Comparison of ENCODE assay signal across 2 cellular contexts in genomic region chr7:80401708-80402107, GRCh38.
TF ChIP-seq lines count a peak whose summit lies in the region.

No MANE protein-coding gene starts in this region.

TF ChIP-seq in SK-N-SH, 30 proteins besides CTCF, POLR2A, EP300 and RAD21 (continued from another document):
- TF ChIP-seq, protein P1, sequence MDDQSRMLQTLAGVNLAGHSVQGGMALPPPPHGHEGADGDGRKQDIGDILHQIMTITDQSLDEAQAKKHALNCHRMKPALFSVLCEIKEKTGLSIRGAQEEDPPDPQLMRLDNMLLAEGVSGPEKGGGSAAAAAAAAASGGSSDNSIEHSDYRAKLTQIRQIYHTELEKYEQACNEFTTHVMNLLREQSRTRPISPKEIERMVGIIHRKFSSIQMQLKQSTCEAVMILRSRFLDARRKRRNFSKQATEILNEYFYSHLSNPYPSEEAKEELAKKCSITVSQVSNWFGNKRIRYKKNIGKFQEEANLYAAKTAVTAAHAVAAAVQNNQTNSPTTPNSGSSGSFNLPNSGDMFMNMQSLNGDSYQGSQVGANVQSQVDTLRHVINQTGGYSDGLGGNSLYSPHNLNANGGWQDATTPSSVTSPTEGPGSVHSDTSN (IDR thresholded peaks at IDR 0.05), result no peak
- TF ChIP-seq SMC3 (IDR thresholded peaks at IDR 0.05; ENCODE audit: low read depth, low read length), result no peak

TF ChIP-seq in SK-N-SH treated with all-trans-retinoic acid at 6 μM for 48 hours, 23 proteins besides CTCF, POLR2A, EP300 and RAD21 (continued from another document):
- TF ChIP-seq, protein P2, sequence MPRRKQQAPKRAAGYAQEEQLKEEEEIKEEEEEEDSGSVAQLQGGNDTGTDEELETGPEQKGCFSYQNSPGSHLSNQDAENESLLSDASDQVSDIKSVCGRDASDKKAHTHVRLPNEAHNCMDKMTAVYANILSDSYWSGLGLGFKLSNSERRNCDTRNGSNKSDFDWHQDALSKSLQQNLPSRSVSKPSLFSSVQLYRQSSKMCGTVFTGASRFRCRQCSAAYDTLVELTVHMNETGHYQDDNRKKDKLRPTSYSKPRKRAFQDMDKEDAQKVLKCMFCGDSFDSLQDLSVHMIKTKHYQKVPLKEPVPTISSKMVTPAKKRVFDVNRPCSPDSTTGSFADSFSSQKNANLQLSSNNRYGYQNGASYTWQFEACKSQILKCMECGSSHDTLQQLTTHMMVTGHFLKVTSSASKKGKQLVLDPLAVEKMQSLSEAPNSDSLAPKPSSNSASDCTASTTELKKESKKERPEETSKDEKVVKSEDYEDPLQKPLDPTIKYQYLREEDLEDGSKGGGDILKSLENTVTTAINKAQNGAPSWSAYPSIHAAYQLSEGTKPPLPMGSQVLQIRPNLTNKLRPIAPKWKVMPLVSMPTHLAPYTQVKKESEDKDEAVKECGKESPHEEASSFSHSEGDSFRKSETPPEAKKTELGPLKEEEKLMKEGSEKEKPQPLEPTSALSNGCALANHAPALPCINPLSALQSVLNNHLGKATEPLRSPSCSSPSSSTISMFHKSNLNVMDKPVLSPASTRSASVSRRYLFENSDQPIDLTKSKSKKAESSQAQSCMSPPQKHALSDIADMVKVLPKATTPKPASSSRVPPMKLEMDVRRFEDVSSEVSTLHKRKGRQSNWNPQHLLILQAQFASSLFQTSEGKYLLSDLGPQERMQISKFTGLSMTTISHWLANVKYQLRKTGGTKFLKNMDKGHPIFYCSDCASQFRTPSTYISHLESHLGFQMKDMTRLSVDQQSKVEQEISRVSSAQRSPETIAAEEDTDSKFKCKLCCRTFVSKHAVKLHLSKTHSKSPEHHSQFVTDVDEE (CRISPR knock-in tag; IDR thresholded peaks at IDR 0.05), result no peak
- TF ChIP-seq, protein P3, sequence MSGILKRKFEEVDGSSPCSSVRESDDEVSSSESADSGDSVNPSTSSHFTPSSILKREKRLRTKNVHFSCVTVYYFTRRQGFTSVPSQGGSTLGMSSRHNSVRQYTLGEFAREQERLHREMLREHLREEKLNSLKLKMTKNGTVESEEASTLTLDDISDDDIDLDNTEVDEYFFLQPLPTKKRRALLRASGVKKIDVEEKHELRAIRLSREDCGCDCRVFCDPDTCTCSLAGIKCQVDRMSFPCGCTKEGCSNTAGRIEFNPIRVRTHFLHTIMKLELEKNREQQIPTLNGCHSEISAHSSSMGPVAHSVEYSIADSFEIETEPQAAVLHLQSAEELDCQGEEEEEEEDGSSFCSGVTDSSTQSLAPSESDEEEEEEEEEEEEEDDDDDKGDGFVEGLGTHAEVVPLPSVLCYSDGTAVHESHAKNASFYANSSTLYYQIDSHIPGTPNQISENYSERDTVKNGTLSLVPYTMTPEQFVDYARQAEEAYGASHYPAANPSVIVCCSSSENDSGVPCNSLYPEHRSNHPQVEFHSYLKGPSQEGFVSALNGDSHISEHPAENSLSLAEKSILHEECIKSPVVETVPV (CRISPR knock-in tag; IDR thresholded peaks at IDR 0.05), result no peak
- TF ChIP-seq TOX (CRISPR knock-in tag; IDR thresholded peaks at IDR 0.05; ENCODE audit: borderline replicate concordance) (no peak), OSR1 (CRISPR knock-in tag; IDR thresholded peaks at IDR 0.05) (no peak), ZNF565 (CRISPR knock-in tag; conservative IDR thresholded peaks at IDR 0.05; ENCODE audit: low read depth) (no peak), ESRRG (CRISPR knock-in tag; IDR thresholded peaks at IDR 0.05) (no peak), ZC3H10 (CRISPR knock-in tag; IDR thresholded peaks at IDR 0.05) (no peak), ZFP3 (CRISPR knock-in tag; IDR thresholded peaks at IDR 0.05) (no peak), GLIS3 (CRISPR knock-in tag; IDR thresholded peaks at IDR 0.05) (no peak), CREB5 (CRISPR knock-in tag; IDR thresholded peaks at IDR 0.05; ENCODE audit: low read depth) (no peak), ZNF8 (CRISPR knock-in tag; IDR thresholded peaks at IDR 0.05) (no peak), ZNF70 (CRISPR knock-in tag; IDR thresholded peaks at IDR 0.05) (no peak), SNAI2 (CRISPR knock-in tag; IDR thresholded peaks at IDR 0.05) (no peak), PPARA (CRISPR knock-in tag; IDR thresholded peaks at IDR 0.05; ENCODE audit: borderline replicate concordance) (no peak), ISL1 (CRISPR knock-in tag; IDR thresholded peaks at IDR 0.05) (no peak), CSDC2 (CRISPR knock-in tag; IDR thresholded peaks at IDR 0.05) (no peak)
